1 cellular context compared by ENCODE assay signal in genomic region chr13:51978836-51979556, GRCh38.
A peak's percentile ranks its signal among the peaks of the same experiment; 100 is the strongest.
TF ChIP-seq lines count a peak whose summit lies in the region.

No MANE protein-coding gene starts in this region.

TF ChIP-seq in HepG2, 621 proteins besides CTCF, POLR2A, EP300 and RAD21 (continues in another document):
- TF ChIP-seq IRF1 (CRISPR knock-in tag; IDR thresholded peaks at IDR 0.05; ENCODE audit: low read depth) (no peak), YEATS2 (CRISPR knock-in tag; IDR thresholded peaks at IDR 0.05; ENCODE audit: borderline replicate concordance) (no peak), MBNL3 (CRISPR knock-in tag; conservative IDR thresholded peaks at IDR 0.05) (no peak), ZBTB40 (IDR thresholded peaks at IDR 0.05) (no peak), ZBTB40 (CRISPR knock-in tag; IDR thresholded peaks at IDR 0.05) (no peak), GRHL1 (CRISPR knock-in tag; conservative IDR thresholded peaks at IDR 0.05) (no peak), CBX5 (CRISPR knock-in tag; IDR thresholded peaks at IDR 0.05; ENCODE audit: borderline replicate concordance) (peak; percentile 61; the same call in 1 of the 2 replicates), FIP1L1 (IDR thresholded peaks at IDR 0.05; ENCODE audit: borderline replicate concordance, insufficient read depth, low read depth, low read length) (no peak), GLMP (CRISPR knock-in tag; IDR thresholded peaks at IDR 0.05; ENCODE audit: borderline replicate concordance) (no peak), ZNF281 (CRISPR knock-in tag; IDR thresholded peaks at IDR 0.05; ENCODE audit: borderline replicate concordance) (no peak), RERE (CRISPR knock-in tag; IDR thresholded peaks at IDR 0.05; ENCODE audit: low read depth) (no peak), ZNF770 (CRISPR knock-in tag; IDR thresholded peaks at IDR 0.05) (no peak), SRSF9 (IDR thresholded peaks at IDR 0.05; ENCODE audit: borderline replicate concordance, insufficient read depth, low read depth, low read length, poor library complexity, severe bottlenecking) (no peak), NFAT5 (CRISPR knock-in tag; IDR thresholded peaks at IDR 0.05) (no peak)
